8 cellular contexts compared by ENCODE assay signal in the genomic region with DNA sequence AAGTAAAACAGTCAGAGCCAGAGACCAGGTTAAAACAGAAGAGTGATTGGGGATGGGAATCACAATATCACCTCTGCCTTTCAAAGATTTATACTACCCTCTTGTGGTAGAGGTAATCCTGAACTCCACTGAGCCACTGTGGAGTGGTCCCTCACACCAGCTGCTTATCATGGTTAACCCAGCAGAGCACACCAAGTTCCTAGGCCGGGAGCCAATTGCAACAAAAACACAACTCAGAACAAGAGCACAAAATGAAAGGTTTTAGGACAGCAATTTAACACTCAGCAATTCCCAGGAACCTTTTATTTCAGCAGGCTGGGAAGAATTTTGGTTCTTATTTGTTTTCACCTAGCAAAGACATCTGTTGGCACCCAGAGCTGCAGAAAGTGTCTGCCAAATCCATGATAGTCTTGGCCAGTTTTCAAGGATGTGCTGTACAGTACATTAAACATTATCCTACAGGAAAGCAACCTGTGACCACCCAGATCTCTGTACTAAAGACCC.
DNase-seq lines count a peak whose midpoint lies in the region; ATAC-seq and TF ChIP-seq lines count a peak whose summit lies in the region.

No MANE protein-coding gene starts in this region.

- no peaks in the 10 kb centered on the region for H3K4me1 Mint-ChIP-seq in CD14-positive monocyte

- no peak for TF ChIP-seq POLR2A in HCT116 (IDR thresholded peaks at IDR 0.05; ENCODE audit: borderline replicate concordance, extremely low read depth, insufficient read depth, insufficient read length)

- CTCF ChIA-PET in HCT116 (lab: Charles Lee): interaction anchor here (1.1 to 1.5 kb wide), 5 partner anchors 9 to 381 kb away, joined by 4 to 6 read pairs (median 5); no protein-coding TSS in a partner anchor

- H3K9ac ChIP-seq in HCT116 (ENCODE audit: low read length): no peak overlapping the region

- DNase-seq in HCT116 (ENCODE audit: low read depth, low spot score) (no peak), NCI-H82 (lab: John Stamatoyannopoulos, UW) (peak; percentile 79), epithelial cell of esophagus (ENCODE audit: low read depth) (peak; percentile 58), renal cortical epithelial cell (ENCODE audit: low read depth) (peak; percentile 47), CD14-positive monocyte (ENCODE audit: low spot score) (no peak), NCI-H187 treated with DMSO at 0.1 percent for 48 hours (lab: John Stamatoyannopoulos, UW) (no peak)
- DNase-seq in stimulated activated CD4-positive, alpha-beta T cell treated with anti-CD3 and anti-CD28 coated beads, Interleukin-4, amount 100 ng/mL, for 24 hours: no peak

- no peak overlapping the region for H3K27ac Mint-ChIP-seq in CD14-positive monocyte

- H3K9me2 ChIP-seq in HCT116 (ENCODE audit: insufficient read depth): no peaks in the 10 kb centered on the region

- TF ChIP-seq RAD21 in HCT116 (IDR thresholded peaks at IDR 0.05; ENCODE audit: low read depth): peak; percentile 77

- no peaks in the 10 kb centered on the region for H3K79me2 ChIP-seq in HCT116 (ENCODE audit: insufficient read depth, low read length)

- no peak overlapping the region for H2AFZ ChIP-seq in HCT116 (ENCODE audit: low read depth, low read length, poor library complexity, severe bottlenecking)

- no peaks in the 10 kb centered on the region for H4K20me1 ChIP-seq in HCT116 (ENCODE audit: insufficient read depth)

- TF ChIP-seq CTCF in HCT116 (IDR thresholded peaks at IDR 0.05 in 2 of 3, conservative IDR thresholded peaks at IDR 0.05 in 1 of 3; ENCODE audit: borderline replicate concordance in 1 of 3, insufficient read depth in 1 of 3, low read depth in 2 of 3, low read length in 2 of 3): peak; percentile 39 to 61 (median 45); a peak in 5 of 6 replicates
- TF ChIP-seq CTCF in epithelial cell of esophagus (IDR thresholded peaks at IDR 0.05; ENCODE audit: insufficient read depth, low read depth, low read length, missing control alignments): peak; percentile 65
- no peak for TF ChIP-seq CTCF in CD14-positive monocyte (IDR thresholded peaks at IDR 0.05)

- RAD21 ChIA-PET in HCT116 (lab: Charles Lee; ENCODE audit: low non-redundant PET in 1 of 2, low total read pairs in 2 of 2, uncharacterized antibody in 2 of 2, unreplicated experiment in 2 of 2): interaction anchor here in 1 of 2 experiments (1.4 kb wide), 1 partner anchor 382 kb away, joined by 5 read pairs; no protein-coding TSS in a partner anchor

- H3K27me3 ChIP-seq in HCT116 (ENCODE audit: insufficient read depth, low read length): no peaks in the 10 kb centered on the region

- POLR2A ChIA-PET in HCT116 (lab: Charles Lee): no interaction called here

- H3K9me3 Mint-ChIP-seq in CD14-positive monocyte: no peaks in the 10 kb centered on the region

- H3K36me3 Mint-ChIP-seq in CD14-positive monocyte: no peaks in the 10 kb centered on the region

- no peak overlapping the region for H3K27ac ChIP-seq in HCT116 (ENCODE audit: low read depth, low read length)

- ATAC-seq in HCT116 (peak; percentile 97), HG03520 (IDR thresholded peaks at IDR 0.05; ENCODE audit: unreplicated experiment) (no peak)

- H3K4me3 ChIP-seq in HCT116 (replicated peaks in 1 of 2; ENCODE audit: low read depth in 1 of 2, low read length in 2 of 2): no peak overlapping the region
- no peak overlapping the region for H3K4me3 ChIP-seq in epithelial cell of esophagus (ENCODE audit: low read length)

- H3K4me1 ChIP-seq in HCT116 (ENCODE audit: control insufficient read depth in 1 of 2, insufficient read depth in 2 of 2, low read length in 2 of 2): no peaks in the 10 kb centered on the region

- BruUV-seq in HCT116 (replicated peaks; lab: Mats Ljungman, UMichigan): no TSS peak

- no peaks in the 10 kb centered on the region for H3K36me3 ChIP-seq in HCT116 (ENCODE audit: control insufficient read depth in 1 of 2, insufficient read depth in 2 of 2, low read length in 2 of 2)

- intact Hi-C loops in HCT116 (cut with micrococcal nuclease) (loop anchor here (1.0 to 10.0 kb wide), 4 partner anchors 202 to 1971 kb away; no protein-coding TSS in a partner anchor), CD14-positive monocyte (cut with micrococcal nuclease) (no loop called here)

- H3K4me3 Mint-ChIP-seq in CD14-positive monocyte: no peak overlapping the region

- H3K4me2 ChIP-seq in HCT116 (ENCODE audit: low read length): no peak overlapping the region

- H3K27me3 Mint-ChIP-seq in CD14-positive monocyte (ENCODE audit: low read depth in 3 of 3): peaks cover 0 to 2% (median 0%) of the 10 kb centered on the region in 3 donors

- H3K9me3 ChIP-seq in HCT116 (ENCODE audit: control insufficient read depth in 1 of 2, insufficient read depth in 1 of 2, low read depth in 1 of 2, low read length in 2 of 2): no peaks in the 10 kb centered on the region

TF ChIP-seq in HCT116, 20 proteins besides CTCF, POLR2A, EP300 and RAD21:
- TF ChIP-seq SIN3A (IDR thresholded peaks at IDR 0.05; ENCODE audit: low read depth) (no peak), SP1 (IDR thresholded peaks at IDR 0.05; ENCODE audit: low read depth) (no peak), POLR2AphosphoS5 (IDR thresholded peaks at IDR 0.05; ENCODE audit: low read depth, low read length) (no peak), ELF1 (IDR thresholded peaks at IDR 0.05; ENCODE audit: borderline replicate concordance, low read depth) (no peak), FOSL1 (IDR thresholded peaks at IDR 0.05; ENCODE audit: low read depth) (no peak)

Comparison
In these comparisons a context has a peak if more than half of its experiments do, and no peak if none do; other contexts are left out.
1. DNase-seq: peak in NCI-H82 (single experiment), epithelial cell of esophagus (single experiment) and renal cortical epithelial cell (single experiment); none in HCT116 (single experiment), CD14-positive monocyte (single experiment), NCI-H187 treated with DMSO at 0.1 percent for 48 hours (single experiment) and stimulated activated CD4-positive, alpha-beta T cell treated with anti-CD3 and anti-CD28 coated beads, Interleukin-4, amount 100 ng/mL, for 24 hours (single experiment).